12 cellular contexts compared by ENCODE assay signal in the genomic region with DNA sequence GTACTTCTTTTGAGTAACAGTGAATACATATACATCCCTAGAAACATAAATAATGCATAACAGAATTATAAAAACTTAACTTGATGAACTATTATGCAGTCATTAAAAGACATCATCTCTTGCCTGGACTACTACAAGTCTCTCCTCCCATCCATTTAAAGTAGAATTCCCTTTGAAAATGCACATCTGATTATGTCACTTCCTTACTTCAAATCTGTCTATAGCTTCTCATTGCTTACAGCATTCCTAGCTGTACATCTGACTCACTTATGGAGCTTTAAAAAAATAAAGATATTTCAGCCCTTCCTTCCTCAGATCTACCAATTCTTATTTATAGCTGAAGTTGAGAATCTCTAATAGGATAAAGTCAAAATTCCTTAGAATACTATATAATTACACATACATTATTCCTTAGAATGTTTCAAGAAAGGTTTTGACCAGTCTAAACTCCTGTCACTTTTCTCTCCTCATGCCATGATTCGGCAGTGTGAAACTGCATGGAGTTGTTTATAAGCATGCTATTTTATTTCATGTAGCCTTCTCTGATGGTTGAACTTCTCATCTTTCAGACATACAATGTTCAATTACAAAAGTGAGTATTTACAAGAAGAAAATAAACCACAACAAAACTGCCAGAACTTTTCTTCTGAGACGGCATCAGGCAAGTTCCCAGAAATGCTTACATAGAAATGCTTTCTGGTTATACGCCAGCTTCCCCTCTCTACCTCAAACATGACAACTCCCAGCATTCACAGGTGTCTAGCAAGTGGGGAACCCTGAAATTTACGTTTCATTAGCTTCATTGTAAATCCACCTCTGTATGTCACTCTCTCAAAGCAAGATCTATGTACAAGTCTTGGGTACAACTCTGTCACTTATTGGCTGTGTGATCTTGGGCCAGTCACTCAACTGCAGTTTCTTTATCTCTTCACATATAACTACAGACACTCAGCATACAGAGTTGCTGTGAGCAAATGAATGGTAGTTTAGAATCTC.
A peak's percentile ranks its signal among the peaks of the same experiment; 100 is the strongest.
DNase-seq lines count a peak whose midpoint lies in the region; ATAC-seq and TF ChIP-seq lines count a peak whose summit lies in the region.
"Had no signal": no experiment of that assay in that cellular context is flagged by ENCODE, and none has a peak within 500 bp of the region (broad histone marks: within the 10 kb centered on the region; RNA-seq: fewer than 3 reads in every experiment).

No MANE protein-coding gene starts in this region.

- H3K4me1 Mint-ChIP-seq in activated naive CD8-positive, alpha-beta T cell (ENCODE audit: low read depth) = peaks cover 20% of the 10 kb centered on the region

- H3K36me3 Mint-ChIP-seq in activated naive CD8-positive, alpha-beta T cell = peaks cover 9% of the 10 kb centered on the region

- ATAC-seq in GM18505 (IDR thresholded peaks at IDR 0.05; ENCODE audit: unreplicated experiment) (no peak), GM18498 (IDR thresholded peaks at IDR 0.05; ENCODE audit: unreplicated experiment) (no peak)

- peaks cover 15% of the 10 kb centered on the region for H3K9me3 Mint-ChIP-seq in activated naive CD8-positive, alpha-beta T cell (ENCODE audit: low read depth)

- peak overlapping the region; percentile 17 for H3K27ac Mint-ChIP-seq in activated naive CD8-positive, alpha-beta T cell

- DNase-seq in AG10803 (ENCODE audit: low read depth) (peak; percentile 5), HS-5 (ENCODE audit: low read depth) (peak; percentile 45), foreskin fibroblast (peak; percentile 46 to 64), T-helper 9 cell (no peak), NCI-H510A treated with DMSO at 0.1 percent for 48 hours (lab: John Stamatoyannopoulos, UW) (no peak)
- DNase-seq: amniotic stem cell, esophagus squamous epithelium, NCI-H1694 treated with DMSO at 0.1 percent for 48 hours, occipital lobe had no signal

- H3K27me3 Mint-ChIP-seq in activated naive CD8-positive, alpha-beta T cell = peaks cover 9% of the 10 kb centered on the region

- H3K4me3 ChIP-seq in AG10803 (ENCODE audit: low read length) (no peak overlapping the region), foreskin fibroblast (ENCODE audit: low read depth in 1 of 2, low read length in 2 of 2) (no peak overlapping the region)
- H3K4me3 ChIP-seq: esophagus squamous epithelium had no signal

- TF ChIP-seq CTCF in AG10803 (conservative IDR thresholded peaks at IDR 0.05; ENCODE audit: low read length) (no peak), foreskin fibroblast (IDR thresholded peaks at IDR 0.05; ENCODE audit: low read depth, low read length) (no peak)

- H3K4me3 Mint-ChIP-seq in activated naive CD8-positive, alpha-beta T cell = peak overlapping the region; percentile 33

- no peak for TF ChIP-seq POLR2A in GM18505 (IDR thresholded peaks at IDR 0.05; ENCODE audit: borderline replicate concordance, extremely low read depth, insufficient read depth, insufficient read length)

Comparison
In these comparisons a context has a peak if more than half of its experiments do, and no peak if none do; other contexts are left out.
1. DNase-seq: peak in AG10803 (single experiment), HS-5 (single experiment) and foreskin fibroblast (2 of 2); none in T-helper 9 cell (single experiment) and NCI-H510A treated with DMSO at 0.1 percent for 48 hours (single experiment).